1 cellular context compared by ENCODE assay signal in genomic region chr16:17412221-17412620, GRCh38.
TF ChIP-seq lines count a peak whose summit lies in the region.

No MANE protein-coding gene starts in this region.

TF ChIP-seq in H1, 55 proteins besides CTCF, POLR2A, EP300 and RAD21:
- TF ChIP-seq EGR1 (IDR thresholded peaks at IDR 0.05; ENCODE audit: borderline replicate concordance, low read depth, low read length) (no peak), SP1 (IDR thresholded peaks at IDR 0.05; ENCODE audit: low read depth, low read length) (peak; percentile 53; the same call in 1 of the 2 replicates), ASH2L (IDR thresholded peaks at IDR 0.05; ENCODE audit: low read length) (peak; percentile 32), TEAD4 (IDR thresholded peaks at IDR 0.05; ENCODE audit: low read depth, low read length) (peak; percentile 96)
